Comparison of ENCODE assay signal across 21 cellular contexts in the genomic region with DNA sequence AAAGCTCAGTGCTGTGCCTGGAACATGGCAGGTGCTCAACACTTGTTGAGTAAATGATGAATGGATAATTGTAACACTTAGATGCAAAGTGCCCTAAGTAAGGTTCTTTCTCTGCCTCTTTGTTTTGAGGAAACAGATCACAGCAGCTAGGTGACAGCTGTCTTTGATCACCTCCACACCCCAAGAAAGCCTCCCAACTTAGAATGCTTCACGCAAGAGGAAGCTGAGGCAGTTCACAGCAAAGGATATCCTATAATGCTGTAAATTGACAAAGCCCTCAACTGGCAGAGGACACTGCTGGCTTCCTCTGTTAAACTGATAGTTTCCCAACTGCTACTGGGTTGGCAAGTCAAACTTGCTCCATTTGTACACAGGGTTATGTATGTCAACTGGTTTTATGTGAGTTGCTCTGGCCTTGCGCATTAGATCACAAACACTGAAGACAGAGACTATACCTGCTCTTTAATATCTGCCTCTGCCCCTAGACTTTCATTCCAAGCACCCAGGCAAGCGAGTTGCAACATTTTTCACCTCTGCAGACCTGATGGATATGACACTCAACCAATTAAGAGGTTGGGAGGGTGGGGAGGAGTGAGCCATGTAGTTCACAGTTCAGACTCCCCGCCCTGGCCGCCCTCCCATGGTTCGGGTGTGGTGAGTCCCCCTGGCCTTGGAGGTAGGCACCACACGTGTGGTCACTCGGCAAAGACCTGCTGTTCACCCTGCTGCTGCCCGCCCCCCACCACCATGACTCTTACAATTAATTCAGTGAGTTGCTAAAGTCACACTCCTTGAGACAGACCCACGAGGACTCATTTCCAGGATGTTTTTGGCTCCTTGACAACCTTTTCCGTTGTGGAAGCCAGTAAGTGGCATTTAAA. TPM values are rescaled to one million over a fixed set of nuclear protein-coding genes. Genes with fewer than 3 reads are reported as not detected.
DNase-seq lines count a peak whose midpoint lies in the region; FAIRE-seq and TF ChIP-seq lines count a peak whose summit lies in the region.
"Had no signal": no experiment of that assay in that cellular context is flagged by ENCODE, and none has a peak within 500 bp of the region (broad histone marks: within the 10 kb centered on the region; RNA-seq: fewer than 3 reads in every experiment).

No MANE protein-coding gene starts in this region.

- dilution Hi-C loops in endothelial cell of umbilical vein (cut with MboI; ENCODE audit: extremely low pct_ligation_motif_present, low sequenced_read_pairs) = no loop called here

- H3K36me3 ChIP-seq in GM23248 (ENCODE audit: low read depth) (no peaks in the 10 kb centered on the region), endothelial cell of umbilical vein (ENCODE audit: control insufficient read depth in 2 of 2, extremely low read depth in 1 of 2, insufficient read depth in 2 of 2, low read length in 2 of 2) (no peaks in the 10 kb centered on the region), parathyroid adenoma (ENCODE audit: control insufficient read depth, insufficient read depth, low read length) (no peaks in the 10 kb centered on the region)
- H3K36me3 ChIP-seq: cardiac muscle cell, neural progenitor cell had no signal

- H3F3A ChIP-seq in GM23248 (ENCODE audit: insufficient read depth) = peaks cover 5% of the 10 kb centered on the region

- FAIRE-seq in endothelial cell of umbilical vein (lab: Jason Lieb, UNC) = peak; percentile 54
- FAIRE-seq: keratinocyte had no signal

- no peaks in the 10 kb centered on the region for H3K27me3 ChIP-seq in GM23248 (replicated peaks; ENCODE audit: insufficient read depth)
- no peaks in the 10 kb centered on the region for H3K27me3 ChIP-seq in endothelial cell of umbilical vein (ENCODE audit: control insufficient read depth in 2 of 2, insufficient read depth in 2 of 2, low read length in 2 of 2)
- peaks cover 3% of the 10 kb centered on the region for H3K27me3 ChIP-seq in parathyroid adenoma (ENCODE audit: control insufficient read depth, insufficient read depth, low read length)

- in situ Hi-C loops in GM23248 (cut with MboI) = no loop called here

- H3K27ac Mint-ChIP-seq in osteocyte (ENCODE audit: unreplicated experiment) = no peak overlapping the region
- H3K27ac Mint-ChIP-seq: activated B cell treated with CpG ODN at 0.5 μM for 24 hours; activated T-helper 1 cell treated with anti-CD3 and anti-CD28 coated beads, Interleukin-12 subunit alpha, Interleukin-12 subunit beta, Interleukin-2, Interleukin-4 antibody, amounts not matched to agents 30 ng/mL and 10 ng/mL and 1 ng/mL, durations not matched to agents 14 hours and 24 hours and 36 hours; neural progenitor cell; T-helper 1 cell treated with Interleukin-12 subunit alpha and Interleukin-12 subunit beta and Interleukin-4 antibody, amounts not matched to agents 30 μg/mL and 1 μg/mL, for 36 hours had no signal

- peak; percentile 41 for DNase-seq in A172 (ENCODE audit: low spot score)
- DNase-seq in GM23248 = peak; percentile 16
- peak; percentile 44 for DNase-seq in endothelial cell of umbilical vein (ENCODE audit: low read depth, low spot score)
- no peak for DNase-seq in osteocyte (ENCODE audit: extremely low spot score, unreplicated experiment)
- no peak for DNase-seq in activated gamma-delta T cell treated with Interleukin-2 at 50 U/mL for 16 hours
- no peak for DNase-seq in NCI-H526 treated with DMSO at 0.1 percent for 48 hours (lab: John Stamatoyannopoulos, UW)
- DNase-seq: activated B cell treated with CpG ODN at 0.5 μM for 24 hours; AML-193; EL; GOT3; hypothalamus; midbrain; NCI-H2029 treated with DMSO at 0.1 percent for 48 hours; NCI-H510A; stimulated activated naive CD4-positive, alpha-beta T cell treated with Interleukin-2 at 50 U/mL for 16 hours had no signal

- intact Hi-C loops in endothelial cell of umbilical vein (cut with micrococcal nuclease) = no loop called here

- no peaks in the 10 kb centered on the region for H3K9me3 Mint-ChIP-seq in osteocyte (ENCODE audit: unreplicated experiment)
- H3K9me3 Mint-ChIP-seq: activated B cell treated with CpG ODN at 0.5 μM for 24 hours; activated T-helper 1 cell treated with anti-CD3 and anti-CD28 coated beads, Interleukin-12 subunit alpha, Interleukin-12 subunit beta, Interleukin-2, Interleukin-4 antibody, amounts not matched to agents 30 ng/mL and 10 ng/mL and 1 ng/mL, durations not matched to agents 14 hours and 24 hours and 36 hours; neural progenitor cell; T-helper 1 cell treated with Interleukin-12 subunit alpha and Interleukin-12 subunit beta and Interleukin-4 antibody, amounts not matched to agents 30 μg/mL and 1 μg/mL, for 36 hours had no signal

- H3K79me2 ChIP-seq in GM23248 (ENCODE audit: insufficient read depth) (0 out of 2 replicates have a peak, but pooled peaks cover 2% of the 10 kb centered on the region), endothelial cell of umbilical vein (ENCODE audit: control insufficient read depth, insufficient read depth, low read length) (peaks cover 5% of the 10 kb centered on the region), parathyroid adenoma (no peaks in the 10 kb centered on the region)

- H3K27me3 Mint-ChIP-seq in osteocyte (ENCODE audit: unreplicated experiment) = peaks cover 9% of the 10 kb centered on the region

- TF ChIP-seq CTCF in endothelial cell of umbilical vein (IDR thresholded peaks at IDR 0.05; ENCODE audit: extremely low read depth in 1 of 2, insufficient read depth in 1 of 2, low read depth in 1 of 2, low read length in 2 of 2) = no peak
- TF ChIP-seq CTCF in parathyroid adenoma (IDR thresholded peaks at IDR 0.05) = no peak
- TF ChIP-seq CTCF in osteocyte (IDR thresholded peaks at IDR 0.05) = no peak

- H3K36me3 Mint-ChIP-seq in osteocyte (ENCODE audit: unreplicated experiment) = no peaks in the 10 kb centered on the region
- H3K36me3 Mint-ChIP-seq: neural progenitor cell had no signal

- WGBS in GM23248 (ENCODE audit: low coverage in 1 of 2, low lambda C conversion rate in 2 of 2, missing lambda C conversion rate in 2 of 2), 2 experiments = 65 to 76% methylated on average over 10 to 11 of the region's 11 CpGs

- H2AFZ ChIP-seq in GM23248 = no peak overlapping the region
- peak overlapping the region; percentile 57 for H2AFZ ChIP-seq in endothelial cell of umbilical vein (ENCODE audit: low read depth, low read length)
- H2AFZ ChIP-seq in parathyroid adenoma = no peak overlapping the region
- H2AFZ ChIP-seq: neural progenitor cell had no signal

- H3K9me3 ChIP-seq in GM23248 (ENCODE audit: low read depth) (no peaks in the 10 kb centered on the region), endothelial cell of umbilical vein (replicated peaks; ENCODE audit: control insufficient read depth, insufficient read depth, low read length) (no peaks in the 10 kb centered on the region), parathyroid adenoma (ENCODE audit: control insufficient read depth, low read length) (no peaks in the 10 kb centered on the region)

- no peaks in the 10 kb centered on the region for H3K9me1 ChIP-seq in endothelial cell of umbilical vein (replicated peaks; ENCODE audit: control insufficient read depth, extremely low read depth, insufficient read depth, low read length)

- CTCF ChIA-PET in endothelial cell of umbilical vein (lab: Charles Lee) = interaction anchor here (2.0 kb wide), 1 partner anchor 11 kb away, joined by 6 read pairs; no protein-coding TSS in a partner anchor

- no peak overlapping the region for H3K4me3 ChIP-seq in GM23248
- H3K4me3 ChIP-seq in endothelial cell of umbilical vein (replicated peaks in 1 of 3; ENCODE audit: insufficient read depth in 1 of 3, low read depth in 1 of 3, low read length in 3 of 3) = no peak overlapping the region
- H3K4me3 ChIP-seq in parathyroid adenoma (ENCODE audit: low read depth, low read length) = no peak overlapping the region
- H3K4me3 ChIP-seq: cardiac muscle cell, neural progenitor cell had no signal

- H4K20me1 ChIP-seq in GM23248 (ENCODE audit: insufficient read depth) (no peaks in the 10 kb centered on the region), endothelial cell of umbilical vein (replicated peaks; ENCODE audit: control insufficient read depth, extremely low read depth, insufficient read depth, low read length) (no peaks in the 10 kb centered on the region)

- POLR2A ChIA-PET in endothelial cell of umbilical vein (lab: Charles Lee) = no interaction called here

- peaks cover 7% of the 10 kb centered on the region for H3K4me1 Mint-ChIP-seq in osteocyte (ENCODE audit: unreplicated experiment)
- H3K4me1 Mint-ChIP-seq: activated B cell treated with CpG ODN at 0.5 μM for 24 hours had no signal

- H3K4me2 ChIP-seq in GM23248 (ENCODE audit: unreplicated experiment) (no peak overlapping the region), endothelial cell of umbilical vein (ENCODE audit: insufficient read depth, low read length) (no peak overlapping the region), parathyroid adenoma (ENCODE audit: low read length) (no peak overlapping the region)
- H3K4me2 ChIP-seq: neural progenitor cell had no signal

- BruUV-seq in endothelial cell of umbilical vein (replicated peaks; lab: Mats Ljungman, UMichigan) = no TSS peak

- H3K9ac ChIP-seq in GM23248 (no peak overlapping the region), endothelial cell of umbilical vein (replicated peaks; ENCODE audit: extremely low read depth, insufficient read depth, low read length) (no peak overlapping the region), parathyroid adenoma (no peak overlapping the region)
- H3K9ac ChIP-seq: neural progenitor cell had no signal

- H3K27ac ChIP-seq in GM23248 = no peak overlapping the region
- no peak overlapping the region for H3K27ac ChIP-seq in endothelial cell of umbilical vein (ENCODE audit: insufficient read depth, low read depth, low read length)
- peak overlapping the region; percentile 45 for H3K27ac ChIP-seq in parathyroid adenoma
- H3K27ac ChIP-seq: cardiac muscle cell, neural progenitor cell had no signal

- H3K4me1 ChIP-seq in GM23248 (ENCODE audit: insufficient read depth) (peaks cover 24% of the 10 kb centered on the region), endothelial cell of umbilical vein (ENCODE audit: control insufficient read depth, extremely low read depth, insufficient read depth, low read length) (peaks cover 21% of the 10 kb centered on the region), parathyroid adenoma (peaks cover 3% of the 10 kb centered on the region)
- H3K4me1 ChIP-seq: neural progenitor cell had no signal

- no peak for TF ChIP-seq POLR2A in endothelial cell of umbilical vein (IDR thresholded peaks at IDR 0.05; ENCODE audit: low read depth, low read length)

- H3K4me3 Mint-ChIP-seq in osteocyte (ENCODE audit: unreplicated experiment) = no peak overlapping the region
- H3K4me3 Mint-ChIP-seq: activated B cell treated with CpG ODN at 0.5 μM for 24 hours; activated T-helper 1 cell treated with anti-CD3 and anti-CD28 coated beads, Interleukin-12 subunit alpha, Interleukin-12 subunit beta, Interleukin-2, Interleukin-4 antibody, amounts not matched to agents 30 ng/mL and 10 ng/mL and 1 ng/mL, durations not matched to agents 14 hours and 24 hours and 36 hours; neural progenitor cell; T-helper 1 cell treated with Interleukin-12 subunit alpha and Interleukin-12 subunit beta and Interleukin-4 antibody, amounts not matched to agents 30 μg/mL and 1 μg/mL, for 36 hours had no signal

- no peaks in the 10 kb centered on the region for H3K9me2 ChIP-seq in GM23248 (ENCODE audit: insufficient read depth)

RNA-seq across cellular contexts. Expression of a gene that starts 4.8 kb away (rescaled TPM):
- total RNA-seq in A172 (2014; rRNA removed; shearing (Covaris generic)) = 184 and 298 TPM in 2 replicates
- 42.1 and 43.7 TPM in 2 replicates for total RNA-seq in GM23248 (2014; rRNA removed; shearing (Covaris generic))
- polyA plus RNA-seq in GM23248 (2016; fragmentation: Nextera tagmentation; extraction: Ambion mirVana) (61.6 and 68.5 TPM in 2 replicates), endothelial cell of umbilical vein (26.3 and 31.5 TPM in 2 replicates)
- total RNA-seq in endothelial cell of umbilical vein (104 and 114 TPM in 2 replicates), osteocyte (0.64 and 0.68 TPM in 2 replicates)
- 28.8 and 29.6 TPM in 2 replicates for polyA plus RNA-seq in endothelial cell of umbilical vein (2011; cell fraction: cytosol; rRNA removed)
- polyA plus RNA-seq in endothelial cell of umbilical vein (2011; cell fraction: nucleus; rRNA removed) = 11.2 and 12.9 TPM in 2 replicates
- polyA plus RNA-seq in endothelial cell of umbilical vein (2012) = 34.5 and 67.0 TPM in 2 replicates
- polyA minus RNA-seq in endothelial cell of umbilical vein = 23.2 and 26.4 TPM in 2 replicates
- not detected for polyA minus RNA-seq in endothelial cell of umbilical vein (2011; cell fraction: cytosol; rRNA and poly(A)+ RNA removed)
- polyA minus RNA-seq in endothelial cell of umbilical vein (2011; cell fraction: nucleus; rRNA and poly(A)+ RNA removed) = 6.7 and 7.4 TPM in 2 replicates
- total RNA-seq: activated B cell treated with CpG ODN at 0.5 μM for 24 hours had no signal
- polyA plus RNA-seq: cardiac muscle cell had no signal

Comparison
In these comparisons a context has a peak if more than half of its experiments do, and no peak if none do; other contexts are left out.
1. DNase-seq: peak in A172 (single experiment), GM23248 (single experiment) and endothelial cell of umbilical vein (single experiment); none in osteocyte (single experiment), activated gamma-delta T cell treated with Interleukin-2 at 50 U/mL for 16 hours (single experiment) and NCI-H526 treated with DMSO at 0.1 percent for 48 hours (single experiment).
2. RNA of a gene that starts 4.8 kb away (total RNA-seq): 184 to 298 TPM in A172, 104 to 114 TPM in endothelial cell of umbilical vein and 42.1 to 43.7 TPM in GM23248; 0.64 to 0.68 TPM in osteocyte; every median in the first group is over 10 times any median in the second.